ENCODE assay signal across 11 cellular contexts in genomic region chr9:94847486-94847885, GRCh38.
DNase-seq lines count a peak whose midpoint lies in the region; ATAC-seq, FAIRE-seq and TF ChIP-seq lines count a peak whose summit lies in the region.
"Had no signal": no experiment of that assay in that cellular context is flagged by ENCODE, and none has a peak within 500 bp of the region (broad histone marks: within the 10 kb centered on the region; RNA-seq: fewer than 3 reads in every experiment).

No MANE protein-coding gene starts in this region.

- no peaks in the 10 kb centered on the region for H3K36me3 ChIP-seq in GM12878 (ENCODE audit: control insufficient read depth in 2 of 2, insufficient read depth in 2 of 2, low read length in 1 of 2)
- H3K36me3 ChIP-seq: thoracic aorta had no signal

- H3K4me3 ChIP-seq in A549: no peak overlapping the region
- no peak overlapping the region for H3K4me3 ChIP-seq in GM12878
- H3K4me3 ChIP-seq: lung, thoracic aorta had no signal

- POLR2A ChIA-PET in A549 (lab: Yijun Ruan, JAX): interaction anchor here (0.7 to 1.5 kb wide), 2 partner anchors 42 to 1808 kb away, joined by 4 to 5 read pairs; partner anchors contain the start of gene PRXL2C
- POLR2A ChIA-PET in GM12878 (lab: Charles Lee): no interaction called here

- 58% methylated on average over 3 of the region's 3 CpGs for WGBS in A549 (ENCODE audit: missing lambda C conversion rate)
- WGBS in GM12878 (ENCODE audit: insufficient coverage, insufficient replicate concordance, low lambda C conversion rate, missing lambda C conversion rate): 70% methylated on average over 3 of the region's 3 CpGs

- no peak for FAIRE-seq in A549 (lab: Jason Lieb, UNC)
- FAIRE-seq in H54 (lab: Jason Lieb, UNC): peak; percentile 60
- no peak for FAIRE-seq in GM12878 (lab: Jason Lieb, UNC)

- no peaks in the 10 kb centered on the region for H3K27me3 ChIP-seq in GM12878 (replicated peaks in 1 of 2; ENCODE audit: control insufficient read depth in 2 of 2, insufficient read depth in 2 of 2, low read length in 1 of 2)

- peaks cover 33% of the 10 kb centered on the region for H3K4me1 Mint-ChIP-seq in activated T-helper 1 cell treated with anti-CD3 and anti-CD28 coated beads, Interleukin-12 subunit alpha, Interleukin-12 subunit beta, Interleukin-2, Interleukin-4 antibody, amounts not matched to agents 30 ng/mL and 10 ng/mL and 1 ng/mL, durations not matched to agents 14 hours and 24 hours and 36 hours (ENCODE audit: low read depth)

- H3K4me2 ChIP-seq in A549 (peak overlapping the region; percentile 15; the same call in 2 of the 3 replicates), GM12878 (ENCODE audit: control insufficient read depth, insufficient read depth) (no peak overlapping the region)

- no peaks in the 10 kb centered on the region for H3K9me3 Mint-ChIP-seq in activated T-helper 1 cell treated with anti-CD3 and anti-CD28 coated beads, Interleukin-12 subunit alpha, Interleukin-12 subunit beta, Interleukin-2, Interleukin-4 antibody, amounts not matched to agents 30 ng/mL and 10 ng/mL and 1 ng/mL, durations not matched to agents 14 hours and 24 hours and 36 hours
- H3K9me3 Mint-ChIP-seq: CD4-positive, alpha-beta T cell had no signal

- H3K27ac ChIP-seq in A549 (peak overlapping the region; percentile 51 to 78; a peak in 5 of 6 replicates), GM12878 (ENCODE audit: control insufficient read depth, insufficient read depth) (no peak overlapping the region)

- no peak overlapping the region for H3K4me3 Mint-ChIP-seq in activated T-helper 1 cell treated with anti-CD3 and anti-CD28 coated beads, Interleukin-12 subunit alpha, Interleukin-12 subunit beta, Interleukin-2, Interleukin-4 antibody, amounts not matched to agents 30 ng/mL and 10 ng/mL and 1 ng/mL, durations not matched to agents 14 hours and 24 hours and 36 hours
- H3K4me3 Mint-ChIP-seq: CD4-positive, alpha-beta T cell had no signal

- peaks cover 28% of the 10 kb centered on the region for H3K4me1 ChIP-seq in A549
- H3K4me1 ChIP-seq in GM12878 (ENCODE audit: control insufficient read depth, insufficient read depth, low read length): no peaks in the 10 kb centered on the region

- H3K9ac ChIP-seq in GM12878 (ENCODE audit: control insufficient read depth, insufficient read depth, low read length): no peak overlapping the region

- RAD21 ChIA-PET in GM12878 (lab: Charles Lee; ENCODE audit: unreplicated experiment): no interaction called here

- DNase-seq in A549 (ENCODE audit: low read depth in 1 of 2, low spot score in 1 of 2) (no peak), H54 (ENCODE audit: insufficient read length, low spot score) (no peak), GM12878 (ENCODE audit: low read depth, low spot score) (no peak), kidney tubule cell (ENCODE audit: low spot score) (peak; percentile 83), superior temporal gyrus (ENCODE audit: extremely low spot score) (no peak), KBM-7 (no peak)
- no peak for DNase-seq in activated T-helper 1 cell treated with anti-CD3 and anti-CD28 coated beads, Interleukin-12 subunit alpha, Interleukin-12 subunit beta, Interleukin-2, Interleukin-4 antibody, amounts not matched to agents 30 ng/mL and 10 ng/mL and 1 ng/mL, durations not matched to agents 14 hours and 24 hours and 36 hours (ENCODE audit: low spot score)
- DNase-seq: CD4-positive, alpha-beta T cell had no signal

- SMC1A ChIA-PET in GM12878 (lab: Charles Lee; ENCODE audit: uncharacterized antibody, unreplicated experiment): interaction anchor here (1.3 to 3.2 kb wide), 2 partner anchors 13 to 40 kb away, joined by 3 to 10 read pairs; no protein-coding TSS in a partner anchor

- no peak overlapping the region for H3K27ac Mint-ChIP-seq in activated T-helper 1 cell treated with anti-CD3 and anti-CD28 coated beads, Interleukin-12 subunit alpha, Interleukin-12 subunit beta, Interleukin-2, Interleukin-4 antibody, amounts not matched to agents 30 ng/mL and 10 ng/mL and 1 ng/mL, durations not matched to agents 14 hours and 24 hours and 36 hours
- H3K27ac Mint-ChIP-seq: CD4-positive, alpha-beta T cell had no signal

- H3K27me3 Mint-ChIP-seq in activated T-helper 1 cell treated with anti-CD3 and anti-CD28 coated beads, Interleukin-12 subunit alpha, Interleukin-12 subunit beta, Interleukin-2, Interleukin-4 antibody, amounts not matched to agents 30 ng/mL and 10 ng/mL and 1 ng/mL, durations not matched to agents 14 hours and 24 hours and 36 hours (ENCODE audit: insufficient read depth): peaks cover 2% of the 10 kb centered on the region
- H3K27me3 Mint-ChIP-seq: CD4-positive, alpha-beta T cell had no signal

- H3K79me2 ChIP-seq in GM12878 (ENCODE audit: control insufficient read depth, insufficient read depth, low read length): no peaks in the 10 kb centered on the region

- no TSS peak for BruUV-seq in GM12878 (replicated peaks; lab: Mats Ljungman, UMichigan)

- TF ChIP-seq POLR2A in A549 (IDR thresholded peaks at IDR 0.05; ENCODE audit: low read length): no peak
- TF ChIP-seq POLR2A in H54 (IDR thresholded peaks at IDR 0.05; ENCODE audit: low read depth, low read length): no peak
- TF ChIP-seq POLR2A in GM12878 (IDR thresholded peaks at IDR 0.05; ENCODE audit: low read depth, low read length): no peak

- H2AFZ ChIP-seq in GM12878 (ENCODE audit: control insufficient read depth, low read depth, low read length): no peak overlapping the region

- CTCF ChIA-PET in A549 (lab: Yijun Ruan, JAX): interaction anchor here (0.7 to 2.1 kb wide), 4 partner anchors 28 to 285 kb away, joined by 3 to 10 read pairs (median 4); no protein-coding TSS in a partner anchor
- CTCF ChIA-PET in GM12878 (lab: Yijun Ruan, JAX): no interaction called here

- in situ Hi-C loops in GM12878 (cut with MboI): no loop called here
- in situ Hi-C loops in KBM-7 (cut with MboI; ENCODE audit: low pct_unique_long_range_greater_than_20kb, low sequenced_read_pairs): no loop called here

- TF ChIP-seq EP300 in A549 (IDR thresholded peaks at IDR 0.05) (no peak), GM12878 (IDR thresholded peaks at IDR 0.05; ENCODE audit: borderline replicate concordance in 1 of 2, control insufficient read depth in 1 of 2, low read depth in 2 of 2, low read length in 2 of 2) (no peak)

- H4K20me1 ChIP-seq in GM12878 (ENCODE audit: control insufficient read depth, insufficient read depth): no peaks in the 10 kb centered on the region

- H3K9me3 ChIP-seq in A549 (no peaks in the 10 kb centered on the region), GM12878 (replicated peaks; ENCODE audit: control insufficient read depth, insufficient read depth, low read length) (no peaks in the 10 kb centered on the region)
- H3K9me3 ChIP-seq: thoracic aorta had no signal

- intact Hi-C loops in GM12878 (cut with micrococcal nuclease; ENCODE audit: unreplicated experiment): no loop called here
- intact Hi-C loops in activated T-helper 1 cell treated with anti-CD3 and anti-CD28 coated beads, Interleukin-12 subunit alpha, Interleukin-12 subunit beta, Interleukin-2, Interleukin-4 antibody, amounts not matched to agents 30 ng/mL and 10 ng/mL and 1 ng/mL, durations not matched to agents 14 hours and 24 hours and 36 hours (cut with micrococcal nuclease): no loop called here

- H3K36me3 Mint-ChIP-seq in activated T-helper 1 cell treated with anti-CD3 and anti-CD28 coated beads, Interleukin-12 subunit alpha, Interleukin-12 subunit beta, Interleukin-2, Interleukin-4 antibody, amounts not matched to agents 30 ng/mL and 10 ng/mL and 1 ng/mL, durations not matched to agents 14 hours and 24 hours and 36 hours (ENCODE audit: low read depth): peaks cover 5% of the 10 kb centered on the region

- ATAC-seq in A549: peak in 1 of 2 experiments; percentile 24; a peak in 3 of 6 replicates
- peak; percentile 28; the same call in 1 of the 3 replicates for ATAC-seq in GM12878
- ATAC-seq in GM21381 (IDR thresholded peaks at IDR 0.05; ENCODE audit: unreplicated experiment): no peak

- no peak for TF ChIP-seq RAD21 in A549 (conservative IDR thresholded peaks at IDR 0.05 in 1 of 2, IDR thresholded peaks at IDR 0.05 in 1 of 2)
- TF ChIP-seq RAD21 in GM12878 (IDR thresholded peaks at IDR 0.05; ENCODE audit: insufficient read depth, low read depth, low read length): no peak

- no peak for TF ChIP-seq CTCF in A549 (IDR thresholded peaks at IDR 0.05)
- no peak for TF ChIP-seq CTCF in GM12878 (IDR thresholded peaks at IDR 0.05 in 2 of 3, conservative IDR thresholded peaks at IDR 0.05 in 1 of 3; ENCODE audit: control insufficient read depth in 2 of 3, extremely low read depth in 1 of 3, insufficient read depth in 1 of 3, low read depth in 3 of 3, low read length in 3 of 3)

TF ChIP-seq in A549, 52 proteins besides CTCF, POLR2A, EP300 and RAD21 (continues in another document):
- no peak for TF ChIP-seq TP53 (CRISPR knock-in tag; IDR thresholded peaks at IDR 0.05)
- TF ChIP-seq HES2 (IDR thresholded peaks at IDR 0.05): no peak
- TF ChIP-seq ESRRA (IDR thresholded peaks at IDR 0.05; ENCODE audit: borderline replicate concordance, low read length): no peak
- no peak for TF ChIP-seq USF2 (IDR thresholded peaks at IDR 0.05)
- TF ChIP-seq HOXA7 (CRISPR knock-in tag; IDR thresholded peaks at IDR 0.05): no peak

TF ChIP-seq in GM12878, 131 proteins besides CTCF, POLR2A, EP300 and RAD21 (continues in another document):
- TF ChIP-seq SMAD1 (IDR thresholded peaks at IDR 0.05; ENCODE audit: low read depth, partially characterized antibody) (no peak), GABPA (IDR thresholded peaks at IDR 0.05; ENCODE audit: low read depth) (no peak), MYB (IDR thresholded peaks at IDR 0.05; ENCODE audit: borderline replicate concordance, low read depth, low read length) (no peak), CBX3 (IDR thresholded peaks at IDR 0.05; ENCODE audit: borderline replicate concordance, low read depth) (no peak), RBBP5 (conservative IDR thresholded peaks at IDR 0.05) (no peak), STAT1 (conservative IDR thresholded peaks at IDR 0.05) (no peak), RELB (IDR thresholded peaks at IDR 0.05; ENCODE audit: low read depth) (no peak), RB1 (IDR thresholded peaks at IDR 0.05; ENCODE audit: borderline replicate concordance) (no peak), BRCA1 (IDR thresholded peaks at IDR 0.05; ENCODE audit: low read depth, low read length) (no peak), SRF (IDR thresholded peaks at IDR 0.05; ENCODE audit: low read depth in 2 of 2, low read length in 2 of 2) (no peak)
